In the genomic region with DNA sequence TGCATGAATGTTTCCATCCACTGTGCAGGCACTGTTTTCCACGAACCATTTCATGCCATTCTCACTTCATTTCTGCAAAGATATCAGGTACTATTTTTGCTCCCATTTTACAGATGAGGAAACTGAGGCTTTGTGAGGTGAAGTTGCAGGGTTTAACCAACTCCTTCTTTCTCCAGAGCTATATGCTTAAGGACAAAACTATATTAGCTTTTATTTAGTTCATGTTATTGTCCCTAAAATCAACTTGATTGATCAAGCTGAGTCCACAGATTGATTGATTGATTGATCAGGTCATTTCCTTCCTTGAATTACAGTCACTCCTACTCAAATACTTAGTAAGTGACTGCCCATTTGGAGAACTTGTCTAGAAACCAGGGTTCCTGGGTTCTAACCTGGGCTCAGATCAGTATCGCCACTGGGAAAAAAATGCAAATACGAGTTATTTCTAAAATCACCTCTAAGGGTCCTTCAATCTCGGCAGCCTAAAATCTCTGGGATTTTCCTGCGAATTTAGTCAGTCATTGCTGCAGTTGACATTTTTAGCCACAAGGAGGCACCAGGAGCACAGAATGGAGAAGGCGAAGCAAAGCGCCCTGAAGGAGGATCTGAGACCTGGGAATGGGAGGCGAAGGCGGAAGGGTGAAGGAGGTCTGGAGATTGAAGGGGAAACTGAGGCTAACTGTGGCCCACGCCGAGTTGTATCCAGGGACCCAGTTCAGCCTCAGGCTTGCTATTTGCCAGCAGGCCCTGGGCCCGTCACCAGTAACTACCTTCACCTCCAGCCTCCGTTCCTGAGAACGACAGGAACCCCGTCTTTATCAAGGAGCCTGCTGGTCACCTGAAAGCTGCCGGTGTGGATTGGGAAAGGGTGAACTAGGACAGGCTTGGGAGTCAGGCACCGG, we compare ENCODE assay signal across 8 cellular contexts. TPM values are rescaled to one million over a fixed set of nuclear protein-coding genes. Genes with fewer than 3 reads are reported as not detected.
DNase-seq lines count a peak whose midpoint lies in the region; ATAC-seq, FAIRE-seq and TF ChIP-seq lines count a peak whose summit lies in the region.

No MANE protein-coding gene starts in this region.

- peaks cover 5% of the 10 kb centered on the region for H3K4me1 ChIP-seq in Karpas-422 (ENCODE audit: low read length)
- H3K4me1 ChIP-seq in neural progenitor cell, result no peaks in the 10 kb centered on the region

- peaks cover 18% of the 10 kb centered on the region for H3K27me3 Mint-ChIP-seq in neural progenitor cell (ENCODE audit: insufficient read depth, low read depth)

- no peak overlapping the region for H3K9ac ChIP-seq in Karpas-422 (ENCODE audit: low read length)
- no peak overlapping the region for H3K9ac ChIP-seq in neural progenitor cell

- H3K79me2 ChIP-seq in Karpas-422 (ENCODE audit: low read length) (no peaks in the 10 kb centered on the region), neural progenitor cell (ENCODE audit: low read depth) (no peaks in the 10 kb centered on the region)

- peak; percentile 93 for TF ChIP-seq CTCF in neural progenitor cell (IDR thresholded peaks at IDR 0.05)

- H3K9me2 ChIP-seq in Karpas-422 (replicated peaks; ENCODE audit: insufficient read depth, low read length), result no peaks in the 10 kb centered on the region

- no peaks in the 10 kb centered on the region for H3K4me1 Mint-ChIP-seq in neural progenitor cell

- no peak for ATAC-seq in HG03439 (IDR thresholded peaks at IDR 0.05; ENCODE audit: unreplicated experiment)

- no peaks in the 10 kb centered on the region for H4K20me1 ChIP-seq in Karpas-422 (ENCODE audit: insufficient read depth, low read depth, low read length)
- H4K20me1 ChIP-seq in neural progenitor cell (ENCODE audit: low read depth), result no peaks in the 10 kb centered on the region

- H3K27ac ChIP-seq in Karpas-422 (ENCODE audit: low read length) (no peak overlapping the region), neural progenitor cell (no peak overlapping the region)

- H3K27ac Mint-ChIP-seq in neural progenitor cell, result no peak overlapping the region

- H2AFZ ChIP-seq in Karpas-422 (ENCODE audit: low read length) (no peak overlapping the region), neural progenitor cell (replicated peaks) (peak overlapping the region; percentile 82)

- peak; percentile 77 for FAIRE-seq in RCC 7860 (lab: Jason Lieb, UNC)

- H3K27me3 ChIP-seq in Karpas-422 (ENCODE audit: low read length), result no peaks in the 10 kb centered on the region
- peaks cover 80% of the 10 kb centered on the region for H3K27me3 ChIP-seq in neural progenitor cell

- no peaks in the 10 kb centered on the region for H3K36me3 ChIP-seq in Karpas-422 (ENCODE audit: insufficient read depth, low read length)
- no peaks in the 10 kb centered on the region for H3K36me3 ChIP-seq in neural progenitor cell

- no peak overlapping the region for H3K4me3 ChIP-seq in Karpas-422 (ENCODE audit: low read length)
- no peak overlapping the region for H3K4me3 ChIP-seq in neural progenitor cell

- H3F3A ChIP-seq in neural progenitor cell (ENCODE audit: low read depth), result no peaks in the 10 kb centered on the region

- H3K4me2 ChIP-seq in Karpas-422 (ENCODE audit: low read depth, low read length, poor library complexity, severe bottlenecking) (no peak overlapping the region), neural progenitor cell (no peak overlapping the region)

- DNase-seq in DMS114 treated with DMSO at 0.1 percent for 48 hours (lab: John Stamatoyannopoulos, UW; ENCODE audit: unreplicated experiment), result peak; percentile 73
- DNase-seq in Karpas-422, result peak; percentile 88
- peak; percentile 49 for DNase-seq in RCC 7860 (ENCODE audit: low spot score)
- peak; percentile 28 for DNase-seq in activated T-helper 1 cell treated with Interleukin-2 at 50 U/mL for 16 hours (ENCODE audit: low read depth)
- DNase-seq in fibroblast of the conjunctiva (ENCODE audit: low read depth), result peak; percentile 55
- peak; percentile 89 for DNase-seq in neural progenitor cell (ENCODE audit: low spot score)
- DNase-seq in stromal cell of bone marrow (ENCODE audit: low read depth), result peak; percentile 52

- H3K36me3 Mint-ChIP-seq in neural progenitor cell, result no peaks in the 10 kb centered on the region

- no peaks in the 10 kb centered on the region for H3K9me3 Mint-ChIP-seq in neural progenitor cell

- H3K9me3 ChIP-seq in Karpas-422 (ENCODE audit: low read length) (no peaks in the 10 kb centered on the region), neural progenitor cell (ENCODE audit: low read depth) (no peaks in the 10 kb centered on the region)

- H3K4me3 Mint-ChIP-seq in neural progenitor cell, result no peak overlapping the region

RNA-seq across cellular contexts. Expression of a gene that starts 14.3 kb away (rescaled TPM):
- total RNA-seq in Karpas-422 (2014; rRNA removed; shearing (Covaris generic); ENCODE audit: low replicate concordance), result 15.9 and 18.0 TPM in 2 replicates
- total RNA-seq in neural progenitor cell (ENCODE audit: low replicate concordance), result 6.7 and 18.9 TPM in 2 replicates

RNA-seq across cellular contexts. Expression of a gene that starts 30.2 kb away (rescaled TPM):
- total RNA-seq in Karpas-422 (2014; rRNA removed; shearing (Covaris generic); ENCODE audit: low replicate concordance), result not detected in 2 replicates
- total RNA-seq in neural progenitor cell (ENCODE audit: low replicate concordance), result 0.09 TPM in 1 of 2 replicates, not detected in the other

RNA-seq across cellular contexts. Expression of a gene that starts 36.2 kb away (rescaled TPM):
- total RNA-seq in Karpas-422 (2014; rRNA removed; shearing (Covaris generic); ENCODE audit: low replicate concordance), result not detected in 2 replicates
- total RNA-seq in neural progenitor cell (ENCODE audit: low replicate concordance), result 6.0 and 11.4 TPM in 2 replicates

Comparison
In these comparisons a context has a peak if more than half of its experiments do, and no peak if none do; other contexts are left out.
1. DNase-seq: peak in every context shown above with its lines; median percentile 89 in neural progenitor cell; 88 in Karpas-422; 73 in DMS114 treated with DMSO at 0.1 percent for 48 hours; 55 in fibroblast of the conjunctiva; 52 in stromal cell of bone marrow; 49 in RCC 7860; 28 in activated T-helper 1 cell treated with Interleukin-2 at 50 U/mL for 16 hours.